In the genomic region with DNA sequence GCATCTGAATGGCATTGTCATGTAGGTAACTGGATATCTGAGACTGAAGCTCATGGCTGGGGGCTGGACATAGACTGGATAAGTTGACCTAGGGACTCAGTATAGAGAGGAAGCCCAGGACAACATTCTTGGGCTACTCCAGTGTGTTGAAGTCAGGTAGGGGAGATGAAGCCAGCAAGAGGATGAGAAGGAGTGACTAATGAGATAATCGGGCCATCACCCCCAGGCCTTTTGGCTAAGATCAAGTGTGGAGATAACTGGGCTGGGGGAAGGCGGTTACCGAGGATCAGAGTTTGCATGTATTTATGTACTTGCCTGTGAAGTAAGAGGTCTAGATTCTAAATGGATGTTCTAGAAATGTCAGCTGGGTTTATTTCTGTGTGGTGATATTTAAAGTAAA, we compare ENCODE assay signal across 34 cellular contexts.
"Had no signal": no experiment of that assay in that cellular context is flagged by ENCODE, and none has a peak within 500 bp of the region (broad histone marks: within the 10 kb centered on the region; RNA-seq: fewer than 3 reads in every experiment).

No MANE protein-coding gene starts in this region.

- H3K27me3 Mint-ChIP-seq: activated CD8-positive, alpha-beta memory T cell treated with anti-CD3 and anti-CD28 coated beads, Interleukin-2, amount 10 ng/mL, durations not matched to agents 7 days and 5 days; activated naive CD8-positive, alpha-beta T cell treated with anti-CD3 and anti-CD28 coated beads, Interleukin-2, amount 50 U/mL, for 24 hours; brain had no signal

- H3K27ac ChIP-seq: Peyer's patch, RWPE1, VCaP had no signal

- H3K9me3 Mint-ChIP-seq: activated CD4-positive, alpha-beta memory T cell treated with anti-CD3 and anti-CD28 coated beads, Interleukin-2, amount 10 ng/mL, durations not matched to agents 7 days and 5 days; activated naive CD4-positive, alpha-beta T cell treated with anti-CD3 and anti-CD28 coated beads, Interleukin-2, amount 10 ng/mL, durations not matched to agents 7 days and 5 days had no signal

- H3K4me3 ChIP-seq: Peyer's patch had no signal

- H3K36me3 Mint-ChIP-seq: activated CD8-positive, alpha-beta memory T cell treated with anti-CD3 and anti-CD28 coated beads, Interleukin-2, amount 10 ng/mL, durations not matched to agents 7 days and 5 days; activated naive CD4-positive, alpha-beta T cell treated with anti-CD3 and anti-CD28 coated beads, Interleukin-2, amount 10 ng/mL, durations not matched to agents 7 days and 5 days had no signal

- H3K27ac Mint-ChIP-seq: activated B cell treated with CpG ODN at 0.5 μM for 24 hours; activated CD4-positive, alpha-beta memory T cell treated with anti-CD3 and anti-CD28 coated beads, Interleukin-2, amount 10 ng/mL, durations not matched to agents 7 days and 5 days; activated CD8-positive, alpha-beta memory T cell treated with anti-CD3 and anti-CD28 coated beads, Interleukin-2, amount 10 ng/mL, durations not matched to agents 7 days and 5 days; activated naive CD4-positive, alpha-beta T cell treated with anti-CD3 and anti-CD28 coated beads, Interleukin-2, amount 10 ng/mL, durations not matched to agents 7 days and 5 days; activated naive CD8-positive, alpha-beta T cell; activated naive CD8-positive, alpha-beta T cell treated with anti-CD3 and anti-CD28 coated beads, Interleukin-2, amount 50 U/mL, for 24 hours; brain had no signal

- H3K27me3 ChIP-seq: Peyer's patch had no signal

- H3K36me3 ChIP-seq: Peyer's patch had no signal

- H3K4me3 Mint-ChIP-seq: activated B cell treated with CpG ODN at 0.5 μM for 24 hours; activated CD4-positive, alpha-beta memory T cell treated with anti-CD3 and anti-CD28 coated beads, Interleukin-2, amount 10 ng/mL, durations not matched to agents 7 days and 5 days; activated CD8-positive, alpha-beta memory T cell treated with anti-CD3 and anti-CD28 coated beads, Interleukin-2, amount 10 ng/mL, durations not matched to agents 7 days and 5 days; activated naive CD4-positive, alpha-beta T cell treated with anti-CD3 and anti-CD28 coated beads, Interleukin-2, amount 10 ng/mL, durations not matched to agents 7 days and 5 days; activated naive CD8-positive, alpha-beta T cell; activated naive CD8-positive, alpha-beta T cell treated with anti-CD3 and anti-CD28 coated beads, Interleukin-2, amount 50 U/mL, for 24 hours; brain had no signal

- H3K4me1 ChIP-seq: Peyer's patch had no signal

- ATAC-seq: activated CD8-positive, alpha-beta memory T cell treated with anti-CD3 and anti-CD28 coated beads, Interleukin-2, amount 10 ng/mL, durations not matched to agents 7 days and 5 days; activated naive CD8-positive, alpha-beta T cell treated with anti-CD3 and anti-CD28 coated beads, Interleukin-2, amount 50 U/mL, for 24 hours; Right ventricle myocardium inferior; SK-N-SH treated with all-trans-retinoic acid at 6 μM for 48 hours had no signal

- DNase-seq: activated B cell treated with CpG ODN at 0.5 μM for 24 hours; activated CD4-positive, alpha-beta memory T cell treated with anti-CD3 and anti-CD28 coated beads, Interleukin-2, amount 10 ng/mL, durations not matched to agents 7 days and 5 days; activated CD4-positive, alpha-beta T cell treated with anti-CD3 and anti-CD28 coated beads for 4 hours; activated CD4-positive, alpha-beta T cell treated with anti-CD3 and anti-CD28 coated beads, Interleukin-2, amount 50 U/mL, for 1 hour; activated CD4-positive, CD25-positive, alpha-beta regulatory T cell treated with anti-CD3 and anti-CD28 coated beads, Interleukin-2, amount 50 U/mL, for 72 hours; activated CD8-positive, alpha-beta memory T cell treated with anti-CD3 and anti-CD28 coated beads for 24 hours; activated CD8-positive, alpha-beta memory T cell treated with anti-CD3 and anti-CD28 coated beads, Interleukin-2, amount 10 ng/mL, durations not matched to agents 7 days and 5 days; activated CD8-positive, alpha-beta memory T cell treated with anti-CD3 and anti-CD28 coated beads, Interleukin-2, amount 50 U/mL, for 48 hours; activated effector memory CD4-positive, alpha-beta T cell treated with Interleukin-2 at 50 U/mL for 16 hours; activated naive CD4-positive, alpha-beta T cell treated with anti-CD3 and anti-CD28 coated beads, Interleukin-2, amount 10 ng/mL, durations not matched to agents 7 days and 5 days; activated naive CD8-positive, alpha-beta T cell treated with anti-CD3 and anti-CD28 coated beads, Interleukin-2, amount 50 U/mL, for 24 hours; activated T-cell treated with anti-CD3 and anti-CD28 coated beads, Interleukin-2, amount 50 U/mL, for 48 hours; anterior cingulate cortex; caudate nucleus; cerebellar nuclear complex; NCI-H1105 treated with DMSO at 0.1 percent for 48 hours; NCI-H1436; NCI-H1694; NCI-H1930; NCI-H2081 treated with DMSO at 0.1 percent for 48 hours; NCI-H226; NCI-H524 treated with DMSO at 0.1 percent for 48 hours; Peyer's patch; SIG-M5; SW 1271; T-helper 1 cell; T-helper 2 cell; T-helper 9 cell had no signal

- H3K4me1 Mint-ChIP-seq: activated B cell treated with CpG ODN at 0.5 μM for 24 hours; activated CD4-positive, alpha-beta memory T cell treated with anti-CD3 and anti-CD28 coated beads, Interleukin-2, amount 10 ng/mL, durations not matched to agents 7 days and 5 days; activated CD8-positive, alpha-beta memory T cell treated with anti-CD3 and anti-CD28 coated beads, Interleukin-2, amount 10 ng/mL, durations not matched to agents 7 days and 5 days; activated naive CD4-positive, alpha-beta T cell treated with anti-CD3 and anti-CD28 coated beads, Interleukin-2, amount 10 ng/mL, durations not matched to agents 7 days and 5 days; activated naive CD8-positive, alpha-beta T cell treated with anti-CD3 and anti-CD28 coated beads, Interleukin-2, amount 50 U/mL, for 24 hours; brain had no signal
